Comparison of ENCODE assay signal across 20 cellular contexts in the genomic region with DNA sequence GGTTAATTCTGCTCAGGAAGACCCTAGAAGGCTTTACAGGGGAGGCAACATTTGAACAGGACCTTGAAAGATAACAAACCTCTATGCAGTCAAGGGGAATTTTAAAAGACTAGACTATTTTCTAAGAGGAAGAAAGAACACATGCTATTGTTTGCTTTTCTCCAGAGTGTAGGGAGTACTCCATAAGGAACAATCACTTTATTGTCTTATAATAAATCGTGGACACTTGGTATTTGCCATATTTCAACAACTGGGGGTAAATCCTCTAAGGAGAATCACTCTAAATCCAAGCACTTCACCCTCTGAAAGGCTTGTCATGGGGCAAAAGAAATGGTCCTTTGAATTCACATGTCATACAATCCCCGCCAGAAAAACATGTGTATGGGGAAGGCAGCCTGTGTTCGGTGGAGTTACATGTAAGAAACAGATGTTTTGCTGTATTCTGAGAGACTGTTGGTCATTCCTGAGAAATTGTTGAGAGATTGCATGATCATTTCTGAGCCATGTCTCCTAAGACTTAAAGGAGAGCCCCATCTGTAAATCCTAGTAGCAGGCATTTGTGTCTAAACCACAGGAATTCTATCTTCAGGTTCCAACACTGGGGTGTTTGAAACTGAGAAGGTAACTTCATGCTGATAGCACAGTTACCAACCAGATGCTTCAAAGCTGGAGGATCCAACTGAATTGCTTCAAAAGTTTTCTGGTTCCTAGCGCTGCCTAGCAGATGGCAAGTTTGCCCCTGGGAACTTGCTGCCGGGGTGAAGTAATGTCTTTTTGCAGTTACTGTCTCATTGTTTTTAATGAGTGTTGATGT.
DNase-seq lines count a peak whose midpoint lies in the region; ATAC-seq and TF ChIP-seq lines count a peak whose summit lies in the region.
"Had no signal": no experiment of that assay in that cellular context is flagged by ENCODE, and none has a peak within 500 bp of the region (broad histone marks: within the 10 kb centered on the region; RNA-seq: fewer than 3 reads in every experiment).

No MANE protein-coding gene starts in this region.

- POLR2A ChIA-PET in PC-3 (lab: Charles Lee; ENCODE audit: unreplicated experiment), result no interaction called here

- H2BK120ac ChIP-seq in trophoblast cell (ENCODE audit: insufficient read depth, low read length, poor library complexity), result no peak overlapping the region

- no peaks in the 10 kb centered on the region for H3K79me1 ChIP-seq in trophoblast cell (ENCODE audit: low read length)

- no peaks in the 10 kb centered on the region for H3K9me3 ChIP-seq in PC-3 (ENCODE audit: low read length)
- no peaks in the 10 kb centered on the region for H3K9me3 ChIP-seq in trophoblast cell (ENCODE audit: insufficient read depth, low read depth, low read length)
- H3K9me3 ChIP-seq: esophagus squamous epithelium, right atrium auricular region, transverse colon had no signal

- H3K4me3 ChIP-seq in PC-3 (ENCODE audit: low read length), result no peak overlapping the region
- no peak overlapping the region for H3K4me3 ChIP-seq in fibroblast of the aortic adventitia (ENCODE audit: low read depth, low read length)
- H3K4me3 ChIP-seq in trophoblast cell (ENCODE audit: low read depth, low read length), result no peak overlapping the region
- H3K4me3 ChIP-seq: esophagus squamous epithelium, right atrium auricular region, transverse colon had no signal

- ATAC-seq in PC-3 (peak; percentile 46), GM18517 (IDR thresholded peaks at IDR 0.05; ENCODE audit: unreplicated experiment) (no peak), left ventricle myocardium superior (no peak)
- ATAC-seq: stimulated activated effector memory CD8-positive, alpha-beta T cell treated with anti-CD3 and anti-CD28 coated beads, Interleukin-12 subunit alpha, Interleukin-12 subunit beta, amount 100 ng/mL, for 72 hours had no signal

- peak; percentile 83 for DNase-seq in DMS 273 (lab: John Stamatoyannopoulos, UW; ENCODE audit: unreplicated experiment)
- DNase-seq in PC-3, result no peak
- peak; percentile 77 for DNase-seq in fibroblast of the aortic adventitia (ENCODE audit: low read depth)
- DNase-seq in trophoblast cell, result peak in 1 of 2 donors; percentile 2
- no peak for DNase-seq in NCI-H1436 (lab: John Stamatoyannopoulos, UW)
- no peak for DNase-seq in left ventricle myocardium superior
- DNase-seq in MV-4-11 (lab: John Stamatoyannopoulos, UW), result no peak
- DNase-seq: activated CD4-positive, alpha-beta T cell treated with anti-CD3 and anti-CD28 coated beads, Interleukin-2, amount 50 U/mL, for 1 hour; activated T-cell treated with anti-CD3 and anti-CD28 coated beads, Interleukin-2, amount 50 U/mL, for 48 hours; amniotic stem cell; esophagus squamous epithelium; GOT3; NCI-H1694 treated with DMSO at 0.1 percent for 48 hours; SHP77 treated with DMSO at 0.1 percent for 48 hours; stimulated activated CD4-positive, alpha-beta T cell treated with anti-CD3 and anti-CD28 coated beads, Interleukin-4, amount 100 ng/mL, for 4 hours; transverse colon had no signal

- H3K23ac ChIP-seq in trophoblast cell (ENCODE audit: low read length), result no peak overlapping the region

- no peak overlapping the region for H3K27ac ChIP-seq in PC-3 (ENCODE audit: low read length)
- no peak overlapping the region for H3K27ac ChIP-seq in trophoblast cell (ENCODE audit: low read depth, low read length)
- H3K27ac ChIP-seq: C4-2B, esophagus squamous epithelium, right atrium auricular region, transverse colon had no signal

- H3K18ac ChIP-seq in trophoblast cell (ENCODE audit: low read length), result no peak overlapping the region

- no TSS peak for BruUV-seq in PC-3 (replicated peaks; lab: Mats Ljungman, UMichigan)

- no peaks in the 10 kb centered on the region for H3K4me1 ChIP-seq in PC-3 (ENCODE audit: insufficient read depth, low read length)
- H3K4me1 ChIP-seq in trophoblast cell (ENCODE audit: control insufficient read depth in 1 of 2, insufficient read depth in 2 of 2, low read length in 2 of 2), result peaks cover 3 to 8% of the 10 kb centered on the region in 2 experiments
- H3K4me1 ChIP-seq: esophagus squamous epithelium, transverse colon had no signal

- H4K12ac ChIP-seq in trophoblast cell (ENCODE audit: low read depth, low read length), result no peak overlapping the region

- H3K27me3 ChIP-seq in PC-3 (ENCODE audit: low read length) (no peaks in the 10 kb centered on the region), trophoblast cell (ENCODE audit: insufficient read depth, low read length) (no peaks in the 10 kb centered on the region)
- H3K27me3 ChIP-seq: esophagus squamous epithelium, right atrium auricular region, transverse colon had no signal

- H2AK5ac ChIP-seq in trophoblast cell (ENCODE audit: low read length), result no peak overlapping the region

- H2BK12ac ChIP-seq in trophoblast cell (ENCODE audit: low read length), result no peak overlapping the region

- no peaks in the 10 kb centered on the region for H4K20me1 ChIP-seq in PC-3 (ENCODE audit: low read length)

- H3F3A ChIP-seq in PC-3 (ENCODE audit: low read length, unreplicated experiment), result no peaks in the 10 kb centered on the region

- H3K79me2 ChIP-seq in PC-3 (ENCODE audit: low read length) (no peaks in the 10 kb centered on the region), trophoblast cell (ENCODE audit: control insufficient read depth, insufficient read depth, low read length, poor library complexity) (no peaks in the 10 kb centered on the region)

- H2BK5ac ChIP-seq in trophoblast cell (ENCODE audit: low read depth, low read length, poor library complexity), result no peak overlapping the region

- no peak overlapping the region for H4K8ac ChIP-seq in trophoblast cell (ENCODE audit: low read depth, low read length)

- no CpG with 5 or more reads among the region's 5 CpGs for WGBS in trophoblast cell (ENCODE audit: extremely low coverage, insufficient coverage, insufficient read length)

- H3K14ac ChIP-seq in trophoblast cell (ENCODE audit: low read length), result no peak overlapping the region

- TF ChIP-seq CTCF in PC-3 (conservative IDR thresholded peaks at IDR 0.05; ENCODE audit: low read depth, low read length), result no peak
- TF ChIP-seq CTCF in fibroblast of the aortic adventitia (IDR thresholded peaks at IDR 0.05; ENCODE audit: insufficient read depth, low read length), result no peak

- CTCF ChIA-PET in PC-3 (lab: Charles Lee), result no interaction called here

- no peak overlapping the region for H4K91ac ChIP-seq in trophoblast cell (ENCODE audit: low read depth, low read length)

- H3K4ac ChIP-seq in trophoblast cell (ENCODE audit: low read depth, low read length), result no peak overlapping the region

- intact Hi-C loops in PC-3 (cut with micrococcal nuclease), result no loop called here
- intact Hi-C loops in left ventricle myocardium superior (cut with micrococcal nuclease), result no loop called here

- H3K36me3 ChIP-seq in PC-3 (ENCODE audit: low read depth, low read length) (no peaks in the 10 kb centered on the region), trophoblast cell (ENCODE audit: control insufficient read depth in 1 of 2, insufficient read depth in 2 of 2, low read length in 2 of 2) (no peaks in the 10 kb centered on the region)
- H3K36me3 ChIP-seq: esophagus squamous epithelium, right atrium auricular region, transverse colon had no signal

- H2AFZ ChIP-seq in PC-3 (ENCODE audit: low read length), result no peak overlapping the region
- no peak overlapping the region for H2AFZ ChIP-seq in trophoblast cell (ENCODE audit: insufficient read depth, low read length, poor library complexity)

- H3K9ac ChIP-seq in PC-3 (ENCODE audit: low read length) (no peak overlapping the region), trophoblast cell (ENCODE audit: low read length) (no peak overlapping the region)

- no peaks in the 10 kb centered on the region for H3K9me2 ChIP-seq in PC-3 (replicated peaks; ENCODE audit: low read length)

- H3K4me2 ChIP-seq in PC-3 (ENCODE audit: low read length) (no peak overlapping the region), trophoblast cell (ENCODE audit: low read length) (peak overlapping the region; percentile 3)

Comparison
In these comparisons a context has a peak if more than half of its experiments do, and no peak if none do; other contexts are left out.
1. DNase-seq: peak in DMS 273 (single experiment) and fibroblast of the aortic adventitia (single experiment); none in PC-3 (single experiment), NCI-H1436 (single experiment), left ventricle myocardium superior (single experiment) and MV-4-11 (single experiment).